In the genomic region with DNA sequence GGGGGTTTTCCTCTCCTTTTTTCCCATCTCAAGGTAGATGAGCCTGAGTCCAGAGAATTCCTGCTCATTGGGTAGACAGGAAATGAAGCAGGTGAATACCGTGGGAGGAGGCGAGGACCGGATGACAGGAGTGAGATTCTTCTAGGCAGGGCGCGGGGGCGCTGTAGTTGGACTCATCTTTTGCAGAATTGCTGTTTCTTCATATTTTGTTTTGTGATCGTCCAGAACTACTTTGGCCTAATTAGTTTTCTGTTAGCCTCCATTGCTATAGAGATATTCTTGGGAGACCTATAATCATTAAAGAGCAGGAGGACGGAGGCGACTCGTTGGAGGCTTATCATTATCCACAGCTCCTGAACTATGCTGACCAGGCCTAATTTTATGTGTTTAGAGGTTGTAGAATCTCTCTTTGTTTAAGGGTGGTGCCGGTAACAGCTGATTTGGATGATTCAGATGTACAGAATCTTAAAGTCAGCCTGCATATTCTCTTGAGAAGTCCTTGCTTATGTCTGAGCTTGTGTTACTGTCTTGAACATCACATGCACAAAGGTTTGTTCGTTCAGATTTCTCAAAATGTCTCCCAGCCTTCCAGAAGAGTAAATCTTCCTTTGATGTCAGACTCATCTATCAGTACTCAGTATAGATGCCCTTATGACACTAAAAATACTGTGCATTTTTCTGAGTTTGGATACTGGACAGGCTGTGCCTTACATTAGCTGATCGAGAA, we compare ENCODE assay signal across 7 cellular contexts. TPM values are rescaled to one million over a fixed set of nuclear protein-coding genes. Genes with fewer than 3 reads are reported as not detected.
DNase-seq lines count a peak whose midpoint lies in the region; ATAC-seq and TF ChIP-seq lines count a peak whose summit lies in the region.

No MANE protein-coding gene starts in this region.

- H3K79me1 ChIP-seq in mesendoderm (ENCODE audit: low read length) = peaks cover 2% of the 10 kb centered on the region

- DNase-seq in GM10248 (ENCODE audit: extremely low spot score) = no peak
- DNase-seq in MM.1S = peak; percentile 26
- DNase-seq in epithelial cell of prostate (ENCODE audit: low read depth, low spot score) = no peak
- peak; percentile 55 for DNase-seq in mesendoderm
- DNase-seq in stomach = peak; percentile 40

- intact Hi-C loops in stomach (cut with DNase I; ENCODE audit: low total_unique reads) = no loop called here

- no peak for TF ChIP-seq POLR2A in stomach (IDR thresholded peaks at IDR 0.05)

- H3K36me3 ChIP-seq in MM.1S (replicated peaks; ENCODE audit: insufficient read depth, low read length) (no peaks in the 10 kb centered on the region; the same call in 1 of the 2 replicates), mesendoderm (ENCODE audit: control insufficient read depth, insufficient read depth, low read length) (no peaks in the 10 kb centered on the region), stomach (peaks cover 5 to 35% (median 31%) of the 10 kb centered on the region in 4 donors)

- H3K4me3 ChIP-seq in MM.1S (ENCODE audit: low read length) (peak overlapping the region; percentile 76), WI38 (ENCODE audit: low read depth, low read length) (peak overlapping the region; percentile 94), mesendoderm (ENCODE audit: low read length) (peak overlapping the region; percentile 82), stomach (peak overlapping the region; percentile 62 to 76 (median 70))

- H3K56ac ChIP-seq in mesendoderm (ENCODE audit: low read length) = peak overlapping the region; percentile 87

- H4K20me1 ChIP-seq in MM.1S (ENCODE audit: insufficient read depth, low read length) = no peaks in the 10 kb centered on the region

- H4K5ac ChIP-seq in mesendoderm (ENCODE audit: low read length) = no peak overlapping the region

- H2BK15ac ChIP-seq in mesendoderm (replicated peaks; ENCODE audit: low read depth) = no peak overlapping the region

- H3F3A ChIP-seq in MM.1S (ENCODE audit: insufficient read depth, low read length) = peaks cover 45% of the 10 kb centered on the region

- no peak for ATAC-seq in HG02759 (IDR thresholded peaks at IDR 0.05; ENCODE audit: unreplicated experiment)

- H3K18ac ChIP-seq in mesendoderm (ENCODE audit: low read length) = no peak overlapping the region

- H2AFZ ChIP-seq in MM.1S (ENCODE audit: low read length) = peak overlapping the region; percentile 37

- POLR2A ChIA-PET in GM10248 (lab: Yijun Ruan, JAX) = interaction anchor here (1.3 kb wide), 1 partner anchor 18 kb away, joined by 3 read pairs; no protein-coding TSS in a partner anchor

- H2AK5ac ChIP-seq in mesendoderm (ENCODE audit: low read length) = no peak overlapping the region

- peak overlapping the region; percentile 80 for H3K27ac ChIP-seq in MM.1S (ENCODE audit: low read length)
- H3K27ac ChIP-seq in epithelial cell of prostate = peak overlapping the region; percentile 86
- H3K27ac ChIP-seq in mesendoderm (ENCODE audit: low read depth, low read length) = no peak overlapping the region
- H3K27ac ChIP-seq in stomach = peak overlapping the region; percentile 95 to 97 (median 96)

- H3K4me1 ChIP-seq in MM.1S (ENCODE audit: low read length) (peaks cover 33% of the 10 kb centered on the region), mesendoderm (ENCODE audit: control insufficient read depth, low read depth, low read length) (no peaks in the 10 kb centered on the region), stomach (peaks cover 21 to 78% (median 50%) of the 10 kb centered on the region in 4 donors)

- no peak overlapping the region for H3K23ac ChIP-seq in mesendoderm (ENCODE audit: low read length)

- H3K4me2 ChIP-seq in MM.1S (ENCODE audit: low read depth, low read length) (peak overlapping the region; percentile 94), mesendoderm (ENCODE audit: low read length) (peak overlapping the region; percentile 95)

- TF ChIP-seq CTCF in GM10248 (IDR thresholded peaks at IDR 0.05; ENCODE audit: control extremely low read depth, extremely low read depth, low read depth, missing control alignments) (peak; percentile 52), MM.1S (IDR thresholded peaks at IDR 0.05; ENCODE audit: low read length) (peak; percentile 58), WI38 (IDR thresholded peaks at IDR 0.05; ENCODE audit: low read depth, low read length) (no peak), stomach (IDR thresholded peaks at IDR 0.05) (peak in 1 of 7 experiments; percentile 9)

- H3K9me3 ChIP-seq in MM.1S (replicated peaks; ENCODE audit: insufficient read depth, low read length) (no peaks in the 10 kb centered on the region), stomach (no peaks in the 10 kb centered on the region)

- H2BK5ac ChIP-seq in mesendoderm (ENCODE audit: low read length) = no peak overlapping the region

- no peak overlapping the region for H3K4ac ChIP-seq in mesendoderm (ENCODE audit: low read depth, low read length)

- H3K79me2 ChIP-seq in MM.1S (ENCODE audit: low read length) = peaks cover 43% of the 10 kb centered on the region
- H3K79me2 ChIP-seq in mesendoderm (ENCODE audit: control insufficient read depth, insufficient read depth, low read length) = no peaks in the 10 kb centered on the region

- H3K9ac ChIP-seq in MM.1S (ENCODE audit: low read length) = peak overlapping the region; percentile 76
- peak overlapping the region; percentile 85 for H3K9ac ChIP-seq in mesendoderm (ENCODE audit: low read length)

- H4K8ac ChIP-seq in mesendoderm (ENCODE audit: low read depth, low read length) = peak overlapping the region; percentile 84

- no peaks in the 10 kb centered on the region for H3K9me2 ChIP-seq in MM.1S (replicated peaks; ENCODE audit: insufficient read depth, low read length)

- no peaks in the 10 kb centered on the region for H3K27me3 ChIP-seq in MM.1S (replicated peaks; ENCODE audit: insufficient read depth, low read length)
- H3K27me3 ChIP-seq in mesendoderm (ENCODE audit: insufficient read depth, low read length, poor library complexity) = no peaks in the 10 kb centered on the region
- no peaks in the 10 kb centered on the region for H3K27me3 ChIP-seq in stomach

- TF ChIP-seq EP300 in stomach (IDR thresholded peaks at IDR 0.05) = no peak

- no CpG with 5 or more reads among the region's 13 CpGs for WGBS in mesendoderm (ENCODE audit: extremely low coverage, insufficient coverage, low lambda C conversion rate)
- 3 to 8% (median 5%) methylated on average over 13 of the region's 13 CpGs for WGBS in stomach, 5 donors

- no peak overlapping the region for H2BK120ac ChIP-seq in mesendoderm (ENCODE audit: low read depth, low read length)

- CTCF ChIA-PET in GM10248 (lab: Yijun Ruan, JAX) = interaction anchor here (0.8 to 1.9 kb wide), 7 partner anchors 10 to 68 kb away, joined by 3 to 8 read pairs (median 5); no protein-coding TSS in a partner anchor

RNA-seq across cellular contexts. Expression of a gene that starts 0.7 kb away (rescaled TPM):
- 16.1 TPM for polyA plus RNA-seq in mesendoderm (2013, experiment 1 of 2)
- polyA plus RNA-seq in mesendoderm (2013, experiment 2 of 2) = 16.7 TPM
- total RNA-seq in stomach = 100 to 1,000 TPM in 3 of 5 donors, 10 to 100 TPM in 2; 61.7 to 435 (median 123) TPM
- 10 to 100 TPM; 13.1 to 24.5 (median 13.2) TPM for polyA plus RNA-seq in stomach

RNA-seq across cellular contexts. Expression of a gene that starts 36.4 kb away (rescaled TPM):
- 18.0 TPM for polyA plus RNA-seq in mesendoderm (2013, experiment 1 of 2)
- 19.6 TPM for polyA plus RNA-seq in mesendoderm (2013, experiment 2 of 2)
- 100 to 1,000 TPM in 3 of 5 donors, 10 to 100 TPM in 2; 75.2 to 244 (median 162) TPM for total RNA-seq in stomach
- polyA plus RNA-seq in stomach = 100 to 1,000 TPM in 1 of 3 donors, 10 to 100 TPM in 2; 61.2 to 104 (median 94.2) TPM

Comparison
In these comparisons a context has a peak if more than half of its experiments do, and no peak if none do; other contexts are left out.
1. DNase-seq: peak in MM.1S (single experiment), mesendoderm (single experiment) and stomach (single experiment); none in GM10248 (single experiment) and epithelial cell of prostate (single experiment).
2. Peak in every context shown above with its lines, with median percentiles within 50 percentile points of each other: H3K4me3 ChIP-seq.